In the genomic region with DNA sequence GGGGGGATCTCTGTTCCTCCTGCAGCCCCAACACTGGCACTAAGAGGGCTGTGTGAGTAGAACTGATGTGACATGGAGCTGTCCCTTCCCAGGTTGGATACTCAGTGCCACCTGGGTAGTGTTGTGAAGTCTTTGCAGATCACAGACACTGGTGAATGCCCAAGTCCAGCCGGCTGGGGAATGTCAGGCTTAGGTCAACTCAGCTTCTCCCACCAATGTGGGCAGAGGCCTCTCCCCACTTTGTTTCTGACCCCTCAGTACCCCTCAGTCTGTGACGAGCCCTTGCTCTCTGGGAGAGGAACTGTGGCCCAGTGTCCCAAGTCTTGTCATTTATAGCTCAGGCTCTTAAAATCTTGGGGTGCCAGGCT, we compare ENCODE assay signal across 28 cellular contexts. TPM values are rescaled to one million over a fixed set of nuclear protein-coding genes. Genes with fewer than 3 reads are reported as not detected.
DNase-seq lines count a peak whose midpoint lies in the region; ATAC-seq, FAIRE-seq and TF ChIP-seq lines count a peak whose summit lies in the region.
"Had no signal": no experiment of that assay in that cellular context is flagged by ENCODE, and none has a peak within 500 bp of the region (broad histone marks: within the 10 kb centered on the region; RNA-seq: fewer than 3 reads in every experiment).

No MANE protein-coding gene starts in this region.

- H3K4me1 Mint-ChIP-seq in dendritic cell treated with granulocyte-macrophage colony-stimulating factor and Interleukin-4, amounts not matched to agents 40 ng/mL and 50 ng/mL, for 4 days (ENCODE audit: low read depth): peaks cover 64% of the 10 kb centered on the region
- peaks cover 0 to 21% of the 10 kb centered on the region in 2 donors for H3K4me1 Mint-ChIP-seq in effector memory CD8-positive, alpha-beta T cell (ENCODE audit: low read depth in 2 of 2)
- H3K4me1 Mint-ChIP-seq: activated CD4-positive, alpha-beta T cell treated with anti-CD3 and anti-CD28 coated beads, Interleukin-2, amount 10 ng/mL, durations not matched to agents 24 days and 14 days had no signal

- H3K9me3 Mint-ChIP-seq in dendritic cell treated with granulocyte-macrophage colony-stimulating factor and Interleukin-4, amounts not matched to agents 40 ng/mL and 50 ng/mL, for 4 days: no peaks in the 10 kb centered on the region
- no peaks in the 10 kb centered on the region for H3K9me3 Mint-ChIP-seq in effector memory CD8-positive, alpha-beta T cell
- H3K9me3 Mint-ChIP-seq: activated CD4-positive, alpha-beta T cell treated with anti-CD3 and anti-CD28 coated beads, Interleukin-2, amount 10 ng/mL, durations not matched to agents 24 days and 14 days; activated naive CD4-positive, alpha-beta T cell treated with anti-CD3 and anti-CD28 coated beads for 36 hours; activated T-cell treated with anti-CD3 and anti-CD28 coated beads, Interleukin-2, amount 50 U/mL, for 72 hours; H9; stimulated activated naive CD8-positive, alpha-beta T cell treated with anti-CD3 and anti-CD28 coated beads, Interleukin-15, Interleukin-2, amounts not matched to agents 100 ng/mL and 50 ng/mL, for 24 hours had no signal

- no peaks in the 10 kb centered on the region for H3K27me3 ChIP-seq in left ventricle myocardium inferior (ENCODE audit: low read depth)
- H3K27me3 ChIP-seq in upper lobe of right lung: no peaks in the 10 kb centered on the region
- H3K27me3 ChIP-seq: pancreas, upper lobe of left lung had no signal

- H3K4me3 ChIP-seq in left ventricle myocardium inferior (no peak overlapping the region), upper lobe of right lung (no peak overlapping the region)
- H3K4me3 ChIP-seq: pancreas, upper lobe of left lung had no signal

- H3K4me3 Mint-ChIP-seq in dendritic cell treated with granulocyte-macrophage colony-stimulating factor and Interleukin-4, amounts not matched to agents 40 ng/mL and 50 ng/mL, for 4 days: no peak overlapping the region
- H3K4me3 Mint-ChIP-seq in effector memory CD8-positive, alpha-beta T cell: no peak overlapping the region
- H3K4me3 Mint-ChIP-seq: activated CD4-positive, alpha-beta T cell treated with anti-CD3 and anti-CD28 coated beads, Interleukin-2, amount 10 ng/mL, durations not matched to agents 24 days and 14 days; activated naive CD4-positive, alpha-beta T cell treated with anti-CD3 and anti-CD28 coated beads for 36 hours; activated T-cell treated with anti-CD3 and anti-CD28 coated beads, Interleukin-2, amount 50 U/mL, for 72 hours; H9; stimulated activated naive CD8-positive, alpha-beta T cell treated with anti-CD3 and anti-CD28 coated beads, Interleukin-15, Interleukin-2, amounts not matched to agents 100 ng/mL and 50 ng/mL, for 24 hours had no signal

- peaks cover 64% of the 10 kb centered on the region for H3K36me3 Mint-ChIP-seq in dendritic cell treated with granulocyte-macrophage colony-stimulating factor and Interleukin-4, amounts not matched to agents 40 ng/mL and 50 ng/mL, for 4 days (ENCODE audit: low read depth)
- peaks cover 20% of the 10 kb centered on the region for H3K36me3 Mint-ChIP-seq in effector memory CD8-positive, alpha-beta T cell (ENCODE audit: insufficient read depth)

- H3K27ac Mint-ChIP-seq in dendritic cell treated with granulocyte-macrophage colony-stimulating factor and Interleukin-4, amounts not matched to agents 40 ng/mL and 50 ng/mL, for 4 days: peak overlapping the region; percentile 84
- no peak overlapping the region for H3K27ac Mint-ChIP-seq in effector memory CD8-positive, alpha-beta T cell
- H3K27ac Mint-ChIP-seq: activated CD4-positive, alpha-beta T cell treated with anti-CD3 and anti-CD28 coated beads, Interleukin-2, amount 10 ng/mL, durations not matched to agents 24 days and 14 days; activated naive CD4-positive, alpha-beta T cell treated with anti-CD3 and anti-CD28 coated beads for 36 hours; activated T-cell treated with anti-CD3 and anti-CD28 coated beads, Interleukin-2, amount 50 U/mL, for 72 hours; stimulated activated naive CD8-positive, alpha-beta T cell treated with anti-CD3 and anti-CD28 coated beads, Interleukin-15, Interleukin-2, amounts not matched to agents 100 ng/mL and 50 ng/mL, for 24 hours had no signal

- intact Hi-C loops in left ventricle myocardium inferior (cut with micrococcal nuclease): no loop called here
- intact Hi-C loops in left cardiac atrium (cut with DNase I): no loop called here
- intact Hi-C loops in dendritic cell treated with granulocyte-macrophage colony-stimulating factor and Interleukin-4, amounts not matched to agents 40 ng/mL and 50 ng/mL, for 4 days (cut with micrococcal nuclease): no loop called here
- intact Hi-C loops in sciatic nerve (cut with DNase I): no loop called here
- intact Hi-C loops in upper lobe of right lung (cut with DNase I): no loop called here

- H3K9me3 ChIP-seq in left ventricle myocardium inferior (replicated peaks) (no peaks in the 10 kb centered on the region), upper lobe of right lung (no peaks in the 10 kb centered on the region)
- H3K9me3 ChIP-seq: pancreas, upper lobe of left lung had no signal

- no peak for FAIRE-seq in urothelium cell line (lab: Jason Lieb, UNC)
- FAIRE-seq: G401.6, GM19239, pancreas had no signal

- peaks cover 16% of the 10 kb centered on the region for H3K36me3 ChIP-seq in left ventricle myocardium inferior
- H3K36me3 ChIP-seq in upper lobe of right lung: peaks cover 12% of the 10 kb centered on the region

- DNase-seq in left ventricle myocardium inferior (no peak), left cardiac atrium (no peak), sciatic nerve (ENCODE audit: low spot score) (peak; percentile 49), upper lobe of right lung (peak; percentile 29), urothelium cell line (ENCODE audit: low spot score) (no peak), retina (no peak)
- no peak for DNase-seq in effector memory CD8-positive, alpha-beta T cell
- DNase-seq: activated CD4-positive, alpha-beta T cell treated with anti-CD3 and anti-CD28 coated beads, Interleukin-2, amount 10 ng/mL, durations not matched to agents 24 days and 14 days; activated naive CD4-positive, alpha-beta T cell treated with anti-CD3 and anti-CD28 coated beads for 36 hours; activated T-cell treated with anti-CD3 and anti-CD28 coated beads, Interleukin-2, amount 50 U/mL, for 72 hours; central memory CD4-positive, alpha-beta T cell; H9; IMR-90; kidney glomerular epithelial cell; mammary epithelial cell; NCI-H1048; NCI-H1694; NCI-H524; stimulated activated CD4-positive, alpha-beta T cell treated with anti-CD3 and anti-CD28 coated beads, Interleukin-15, amount 100 ng/mL, for 24 hours; T-helper 9 cell; upper lobe of left lung; WERI-Rb-1 had no signal

- ATAC-seq in left cardiac atrium (no peak), sciatic nerve (no peak), upper lobe of right lung (no peak)
- no peak for ATAC-seq in effector memory CD8-positive, alpha-beta T cell (replicated peaks)
- ATAC-seq: activated T-cell treated with anti-CD3 and anti-CD28 coated beads, Interleukin-2, amount 50 U/mL, for 72 hours; pancreas had no signal

- H3K4me1 ChIP-seq in left ventricle myocardium inferior (peaks cover 56% of the 10 kb centered on the region), upper lobe of right lung (peaks cover 19% of the 10 kb centered on the region)

- H3K27me3 Mint-ChIP-seq in dendritic cell treated with granulocyte-macrophage colony-stimulating factor and Interleukin-4, amounts not matched to agents 40 ng/mL and 50 ng/mL, for 4 days: no peaks in the 10 kb centered on the region
- H3K27me3 Mint-ChIP-seq in effector memory CD8-positive, alpha-beta T cell: no peaks in the 10 kb centered on the region
- H3K27me3 Mint-ChIP-seq: activated CD4-positive, alpha-beta T cell treated with anti-CD3 and anti-CD28 coated beads, Interleukin-2, amount 10 ng/mL, durations not matched to agents 24 days and 14 days; stimulated activated naive CD8-positive, alpha-beta T cell treated with anti-CD3 and anti-CD28 coated beads, Interleukin-15, Interleukin-2, amounts not matched to agents 100 ng/mL and 50 ng/mL, for 24 hours had no signal

- TF ChIP-seq CTCF in left ventricle myocardium inferior (IDR thresholded peaks at IDR 0.05; ENCODE audit: borderline replicate concordance): no peak
- no peak for TF ChIP-seq CTCF in upper lobe of right lung (IDR thresholded peaks at IDR 0.05)

- peak overlapping the region; percentile 47 for H3K27ac ChIP-seq in left ventricle myocardium inferior (replicated peaks)
- H3K27ac ChIP-seq in upper lobe of right lung: no peak overlapping the region
- H3K27ac ChIP-seq: pancreas, upper lobe of left lung, WERI-Rb-1 had no signal

RNA-seq across cellular contexts. Expression of a gene that starts 11.3 kb away (rescaled TPM):
- total RNA-seq in left ventricle myocardium inferior: 24.5 TPM
- total RNA-seq in left cardiac atrium: 10 to 100 TPM; 19.7 to 22.1 TPM
- 86.8 TPM for total RNA-seq in sciatic nerve
- total RNA-seq in upper lobe of right lung: 104 TPM

RNA-seq across cellular contexts. Expression of a gene that starts 28.2 kb away (rescaled TPM):
- total RNA-seq in left ventricle myocardium inferior (not detected), left cardiac atrium (not detected), sciatic nerve (not detected), upper lobe of right lung (not detected)
- total RNA-seq: activated CD4-positive, alpha-beta T cell treated with anti-CD3 and anti-CD28 coated beads, Interleukin-2, amount 10 ng/mL, durations not matched to agents 24 days and 14 days; activated naive CD4-positive, alpha-beta T cell treated with anti-CD3 and anti-CD28 coated beads for 36 hours; activated T-cell treated with anti-CD3 and anti-CD28 coated beads, Interleukin-2, amount 50 U/mL, for 72 hours; dermis microvascular lymphatic vessel endothelial cell; IMR-90; mammary epithelial cell; upper lobe of left lung had no signal

RNA-seq across cellular contexts. Expression of a gene that starts 56.0 kb away (rescaled TPM):
- total RNA-seq in left ventricle myocardium inferior (44.7 TPM), left cardiac atrium (10 to 100 TPM; 41.0 to 45.7 TPM), sciatic nerve (59.9 TPM), upper lobe of right lung (69.4 TPM)

Comparison
In these comparisons a context has a peak if more than half of its experiments do, and no peak if none do; other contexts are left out.
1. DNase-seq: peak in sciatic nerve (single experiment) and upper lobe of right lung (single experiment); none in left ventricle myocardium inferior (single experiment), left cardiac atrium (single experiment), urothelium cell line (single experiment), retina (single experiment) and effector memory CD8-positive, alpha-beta T cell (0 of 3).